ENCODE assay signal across 9 cellular contexts in genomic region chr7:80312139-80312661, GRCh38.
DNase-seq lines count a peak whose midpoint lies in the region; ATAC-seq and TF ChIP-seq lines count a peak whose summit lies in the region.
"Had no signal": no experiment of that assay in that cellular context is flagged by ENCODE, and none has a peak within 500 bp of the region (broad histone marks: within the 10 kb centered on the region; RNA-seq: fewer than 3 reads in every experiment).

No MANE protein-coding gene starts in this region.

- peak; percentile 95 for ATAC-seq in RWPE2 (ENCODE audit: low read depth)

- no peak for TF ChIP-seq CTCF in RWPE2 (IDR thresholded peaks at IDR 0.05; ENCODE audit: poor library complexity, severe bottlenecking)
- no peak for TF ChIP-seq CTCF in foreskin fibroblast (IDR thresholded peaks at IDR 0.05; ENCODE audit: low read depth, low read length)

- no peaks in the 10 kb centered on the region for H3K36me3 Mint-ChIP-seq in activated CD4-positive, alpha-beta T cell treated with anti-CD3 and anti-CD28 coated beads, Interleukin-2, amount 10 ng/mL, durations not matched to agents 7 days and 5 days (ENCODE audit: low read depth)

- no peaks in the 10 kb centered on the region for H3K9me3 ChIP-seq in RWPE2 (ENCODE audit: severe bottlenecking)
- H3K9me3 ChIP-seq: BE2C had no signal

- DNase-seq in activated CD4-positive, alpha-beta T cell treated with anti-CD3 and anti-CD28 coated beads, Interleukin-2, amount 10 ng/mL, durations not matched to agents 7 days and 5 days = peak; percentile 21
- DNase-seq in activated CD4-positive, alpha-beta T cell treated with anti-CD3 and anti-CD28 coated beads, Interleukin-2, amount 50 U/mL, for 1 hour = no peak
- DNase-seq in RWPE2 (ENCODE audit: low spot score) (no peak), foreskin fibroblast (peak; percentile 93), skeletal muscle cell (ENCODE audit: low read depth) (peak; percentile 83), superior temporal gyrus (ENCODE audit: extremely low spot score) (no peak), ACHN (no peak), NAMALWA (ENCODE audit: low spot score) (no peak)
- DNase-seq: BE2C had no signal

- H3K4me3 ChIP-seq in RWPE2 (ENCODE audit: severe bottlenecking) (no peak overlapping the region), foreskin fibroblast (ENCODE audit: low read depth in 1 of 2, low read length in 2 of 2) (no peak overlapping the region), skeletal muscle cell (ENCODE audit: low read depth, low read length) (no peak overlapping the region)

- in situ Hi-C loops in ACHN (cut with HindIII; ENCODE audit: low pct_ligation_motif_present, low pct_unique_long_range_greater_than_20kb, low sequenced_read_pairs) = no loop called here

- peaks cover 24% of the 10 kb centered on the region for H3K4me1 ChIP-seq in RWPE2 (ENCODE audit: insufficient read depth, poor library complexity, severe bottlenecking)
- H3K4me1 ChIP-seq: BE2C had no signal

- H3K27me3 Mint-ChIP-seq in activated CD4-positive, alpha-beta T cell treated with anti-CD3 and anti-CD28 coated beads, Interleukin-2, amount 10 ng/mL, durations not matched to agents 7 days and 5 days = no peaks in the 10 kb centered on the region

- peak overlapping the region; percentile 92 for H3K27ac ChIP-seq in RWPE2 (ENCODE audit: poor library complexity, severe bottlenecking)

- H3K4me1 Mint-ChIP-seq in activated CD4-positive, alpha-beta T cell treated with anti-CD3 and anti-CD28 coated beads, Interleukin-2, amount 10 ng/mL, durations not matched to agents 7 days and 5 days = peaks cover 14% of the 10 kb centered on the region

- H3K4me3 Mint-ChIP-seq in activated CD4-positive, alpha-beta T cell treated with anti-CD3 and anti-CD28 coated beads, Interleukin-2, amount 10 ng/mL, durations not matched to agents 7 days and 5 days = no peak overlapping the region

- no peak overlapping the region for H3K27ac Mint-ChIP-seq in activated CD4-positive, alpha-beta T cell treated with anti-CD3 and anti-CD28 coated beads, Interleukin-2, amount 10 ng/mL, durations not matched to agents 7 days and 5 days

- no peaks in the 10 kb centered on the region for H3K27me3 ChIP-seq in RWPE2 (ENCODE audit: insufficient read depth, poor library complexity, severe bottlenecking)
- H3K27me3 ChIP-seq: BE2C had no signal

- CTCF ChIA-PET in activated CD4-positive, alpha-beta T cell treated with anti-CD3 and anti-CD28 coated beads, Interleukin-2, amount 10 ng/mL, durations not matched to agents 7 days and 5 days (lab: Charles Lee) = interaction anchor here (0.8 kb wide), 1 partner anchor 11 kb away, joined by 3 read pairs; no protein-coding TSS in a partner anchor

- POLR2A ChIA-PET in activated CD4-positive, alpha-beta T cell treated with anti-CD3 and anti-CD28 coated beads, Interleukin-2, amount 10 ng/mL, durations not matched to agents 7 days and 5 days (lab: Charles Lee) = no interaction called here

- no peaks in the 10 kb centered on the region for H3K36me3 ChIP-seq in RWPE2 (ENCODE audit: low read depth)
- H3K36me3 ChIP-seq: BE2C had no signal

- no peaks in the 10 kb centered on the region for H3K9me3 Mint-ChIP-seq in activated CD4-positive, alpha-beta T cell treated with anti-CD3 and anti-CD28 coated beads, Interleukin-2, amount 10 ng/mL, durations not matched to agents 7 days and 5 days

Comparison
In these comparisons a context has a peak if more than half of its experiments do, and no peak if none do; other contexts are left out.
1. DNase-seq: peak in activated CD4-positive, alpha-beta T cell treated with anti-CD3 and anti-CD28 coated beads, Interleukin-2, amount 10 ng/mL, durations not matched to agents 7 days and 5 days (single experiment), foreskin fibroblast (2 of 2) and skeletal muscle cell (single experiment); none in activated CD4-positive, alpha-beta T cell treated with anti-CD3 and anti-CD28 coated beads, Interleukin-2, amount 50 U/mL, for 1 hour (single experiment), RWPE2 (single experiment), superior temporal gyrus (single experiment), ACHN (single experiment) and NAMALWA (single experiment).